8 cellular contexts compared by ENCODE assay signal in genomic region chr6:141484726-141485125, GRCh38.
DNase-seq lines count a peak whose midpoint lies in the region; ATAC-seq and TF ChIP-seq lines count a peak whose summit lies in the region.

No MANE protein-coding gene starts in this region.

- TF ChIP-seq CTCF in SU-DHL-6 (IDR thresholded peaks at IDR 0.05; ENCODE audit: insufficient read depth, low read length, poor library complexity, severe bottlenecking), result no peak
- no peak for TF ChIP-seq CTCF in lower lobe of right lung (IDR thresholded peaks at IDR 0.05)

- no peaks in the 10 kb centered on the region for H3K27me3 ChIP-seq in SU-DHL-6 (ENCODE audit: low read length)
- no peaks in the 10 kb centered on the region for H3K27me3 ChIP-seq in lower lobe of right lung (ENCODE audit: low read depth)

- no peaks in the 10 kb centered on the region for H4K20me1 ChIP-seq in SU-DHL-6 (ENCODE audit: low read depth, low read length)

- H3K4me1 ChIP-seq in lower lobe of right lung, result peaks cover 19% of the 10 kb centered on the region

- DNase-seq in Daoy (ENCODE audit: low read depth) (peak; percentile 49), lower lobe of right lung (no peak), NCI-H82 treated with DMSO at 0.1 percent for 48 hours (lab: John Stamatoyannopoulos, UW; ENCODE audit: unreplicated experiment) (no peak), cerebellum (ENCODE audit: low spot score) (no peak)
- DNase-seq in stimulated activated CD8-positive, alpha-beta memory T cell treated with anti-CD3 and anti-CD28 coated beads, Interleukin-4, amount 100 ng/mL, for 48 hours, result no peak

- H3K4me3 ChIP-seq in SU-DHL-6 (ENCODE audit: insufficient read depth, low read length, poor library complexity, severe bottlenecking), result peak overlapping the region; percentile 30
- no peak overlapping the region for H3K4me3 ChIP-seq in lower lobe of right lung

- H3F3A ChIP-seq in SU-DHL-6 (ENCODE audit: insufficient read depth), result peaks cover 48% of the 10 kb centered on the region

- peak overlapping the region; percentile 79 for H3K4me2 ChIP-seq in SU-DHL-6 (ENCODE audit: low read depth, low read length, poor library complexity, severe bottlenecking)

- H3K36me3 ChIP-seq in SU-DHL-6 (ENCODE audit: low read length) (no peaks in the 10 kb centered on the region), lower lobe of right lung (no peaks in the 10 kb centered on the region)

- no peaks in the 10 kb centered on the region for H3K79me2 ChIP-seq in SU-DHL-6 (ENCODE audit: insufficient read depth, low read length)

- H3K9me2 ChIP-seq in SU-DHL-6 (replicated peaks; ENCODE audit: insufficient read depth, low read length), result no peaks in the 10 kb centered on the region

- H3K9ac ChIP-seq in SU-DHL-6 (ENCODE audit: low read length), result peak overlapping the region; percentile 40; the same call in 1 of the 2 replicates

- peak overlapping the region; percentile 95 for H3K27ac ChIP-seq in SU-DHL-6 (ENCODE audit: low read depth, low read length)
- no peak overlapping the region for H3K27ac ChIP-seq in lower lobe of right lung

- intact Hi-C loops in lower lobe of right lung (cut with DNase I), result no loop called here

- H2AFZ ChIP-seq in SU-DHL-6 (ENCODE audit: low read depth, low read length, severe bottlenecking), result peak overlapping the region; percentile 18

- H3K9me3 ChIP-seq in SU-DHL-6 (ENCODE audit: insufficient read depth, low read length) (no peaks in the 10 kb centered on the region), lower lobe of right lung (no peaks in the 10 kb centered on the region)

- peak; percentile 71 for ATAC-seq in GM19452 (IDR thresholded peaks at IDR 0.05; ENCODE audit: unreplicated experiment)
- ATAC-seq in HG03342 (IDR thresholded peaks at IDR 0.05; ENCODE audit: unreplicated experiment), result peak; percentile 82
- peak; percentile 60 to 78 for ATAC-seq in lower lobe of right lung
